Comparison of ENCODE assay signal across 25 cellular contexts in the genomic region with DNA sequence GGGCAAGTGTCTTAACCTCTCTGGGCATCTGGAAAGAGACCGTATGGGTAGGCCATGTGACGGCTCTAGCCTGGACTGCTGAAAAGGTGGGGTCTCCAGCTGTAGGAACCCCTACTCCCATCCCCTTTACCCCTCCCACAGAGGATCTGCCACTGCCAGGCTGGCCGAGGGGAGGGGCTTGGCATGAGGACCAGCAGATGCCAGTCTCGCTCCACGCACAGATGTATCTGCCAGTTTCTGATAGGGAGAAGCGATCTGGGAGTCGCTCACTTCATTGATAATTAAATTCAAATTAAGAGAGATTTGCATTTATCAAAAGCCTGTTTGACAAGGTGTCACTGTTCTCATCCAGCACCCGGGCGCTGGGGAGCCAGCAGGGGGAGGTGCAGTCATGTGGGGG.
"Had no signal": no experiment of that assay in that cellular context is flagged by ENCODE, and none has a peak within 500 bp of the region (broad histone marks: within the 10 kb centered on the region; RNA-seq: fewer than 3 reads in every experiment).

No MANE protein-coding gene starts in this region.

- H3K9me3 ChIP-seq: suprapubic skin, tibial artery, upper lobe of right lung had no signal

- H3K36me3 ChIP-seq: brain microvascular endothelial cell, left ventricle myocardium inferior, right atrium auricular region, suprapubic skin, tibial artery, upper lobe of right lung had no signal

- H3K27ac ChIP-seq: brain microvascular endothelial cell, coronary artery, dorsolateral prefrontal cortex, left ventricle myocardium inferior, right atrium auricular region, suprapubic skin, tibial artery, upper lobe of right lung had no signal

- H3K27me3 ChIP-seq: brain microvascular endothelial cell, right atrium auricular region had no signal

- DNase-seq: activated CD4-positive, alpha-beta memory T cell treated with anti-CD3 and anti-CD28 coated beads, Interleukin-2, amount 10 ng/mL, durations not matched to agents 7 days and 5 days; activated CD4-positive, alpha-beta T cell treated with anti-CD3 and anti-CD28 coated beads for 1 hour; activated CD4-positive, alpha-beta T cell treated with anti-CD3 and anti-CD28 coated beads, Interleukin-2, amount 10 ng/mL, durations not matched to agents 7 days and 5 days; activated CD8-positive, alpha-beta memory T cell treated with anti-CD3 and anti-CD28 coated beads, Interleukin-2, amount 50 U/mL, for 48 hours; activated gamma-delta T cell; activated naive CD4-positive, alpha-beta T cell treated with anti-CD3 and anti-CD28 coated beads, Interleukin-2, amount 10 ng/mL, durations not matched to agents 7 days and 5 days; activated naive CD8-positive, alpha-beta T cell treated with anti-CD3 and anti-CD28 coated beads, Interleukin-2, amount 10 ng/mL, durations not matched to agents 7 days and 5 days; activated T-cell treated with anti-CD3 and anti-CD28 coated beads, Interleukin-2, amount 50 U/mL, for 24 hours; amniotic stem cell; brain microvascular endothelial cell; dorsolateral prefrontal cortex; effector memory CD4-positive, alpha-beta T cell; left ventricle myocardium inferior; mesendoderm; natural killer cell; stimulated activated CD4-positive, alpha-beta T cell treated with anti-CD3 and anti-CD28 coated beads, Interleukin-15, amount 100 ng/mL, for 24 hours; stimulated activated CD4-positive, alpha-beta T cell treated with anti-CD3 and anti-CD28 coated beads, Interleukin-2, amount 100 ng/mL, for 24 hours; stimulated activated naive CD4-positive, alpha-beta T cell; tibial artery; upper lobe of right lung had no signal

- H3K4me1 ChIP-seq: left ventricle myocardium inferior, right atrium auricular region, suprapubic skin, tibial artery, upper lobe of right lung had no signal

- ATAC-seq: natural killer cell, upper lobe of right lung, WTC11 had no signal

- H3K4me3 ChIP-seq: coronary artery, dorsolateral prefrontal cortex, left ventricle myocardium inferior, lung, right atrium auricular region, suprapubic skin, tibial artery, upper lobe of right lung had no signal
